In the genomic region with DNA sequence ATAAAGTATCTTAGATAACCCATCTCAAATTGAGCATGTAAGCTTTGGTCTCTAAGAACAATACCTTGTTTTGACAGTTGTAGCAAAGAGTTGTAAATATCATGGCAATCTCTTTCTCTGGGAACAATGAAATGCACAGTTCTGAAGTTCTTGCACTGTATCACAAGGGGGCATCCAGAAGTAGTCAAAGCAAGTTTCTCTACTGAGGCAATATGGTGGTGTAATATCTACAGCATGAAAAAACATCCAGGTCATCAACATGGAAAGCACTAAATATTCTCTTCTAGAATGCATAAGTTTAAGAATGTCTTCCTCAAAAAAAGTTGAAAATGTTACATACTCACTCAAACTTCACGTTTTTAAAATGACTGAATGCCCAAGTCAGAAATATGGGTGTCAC, we compare ENCODE assay signal across 9 cellular contexts. TPM values are rescaled to one million over a fixed set of nuclear protein-coding genes. Genes with fewer than 3 reads are reported as not detected.
A peak's percentile ranks its signal among the peaks of the same experiment; 100 is the strongest.
DNase-seq lines count a peak whose midpoint lies in the region; ATAC-seq and TF ChIP-seq lines count a peak whose summit lies in the region.
"Had no signal": no experiment of that assay in that cellular context is flagged by ENCODE, and none has a peak within 500 bp of the region (broad histone marks: within the 10 kb centered on the region; RNA-seq: fewer than 3 reads in every experiment).

No MANE protein-coding gene starts in this region.

- H3K9me2 ChIP-seq in PC-3 (replicated peaks; ENCODE audit: low read length), result no peaks in the 10 kb centered on the region

- TF ChIP-seq POLR2A in erythroblast (IDR thresholded peaks at IDR 0.05; ENCODE audit: low read length) (no peak), lower leg skin (IDR thresholded peaks at IDR 0.05) (no peak)

- ATAC-seq in PC-3 (no peak), HG03457 (IDR thresholded peaks at IDR 0.05; ENCODE audit: unreplicated experiment) (no peak)

- H2AFZ ChIP-seq in PC-3 (ENCODE audit: low read length), result no peak overlapping the region

- BruUV-seq in PC-3 (replicated peaks; lab: Mats Ljungman, UMichigan), result no TSS peak

- H3K4me2 ChIP-seq in PC-3 (ENCODE audit: low read length), result no peak overlapping the region

- H3K4me3 ChIP-seq in PC-3 (ENCODE audit: low read length) (no peak overlapping the region), lower leg skin (ENCODE audit: low read depth, poor library complexity, severe bottlenecking) (no peak overlapping the region)

- H3F3A ChIP-seq in PC-3 (ENCODE audit: low read length, unreplicated experiment), result no peaks in the 10 kb centered on the region

- no peak overlapping the region for H3K27ac ChIP-seq in PC-3 (ENCODE audit: low read length)

- no peaks in the 10 kb centered on the region for H3K9me3 ChIP-seq in PC-3 (ENCODE audit: low read length)

- H3K9ac ChIP-seq in PC-3 (ENCODE audit: low read length), result no peak overlapping the region

- TF ChIP-seq CTCF in PC-3 (conservative IDR thresholded peaks at IDR 0.05; ENCODE audit: low read depth, low read length) (peak; percentile 33; the same call in 1 of the 2 replicates), lower leg skin (IDR thresholded peaks at IDR 0.05) (no peak)

- H3K4me1 ChIP-seq in PC-3 (ENCODE audit: insufficient read depth, low read length), result no peaks in the 10 kb centered on the region

- H3K27me3 ChIP-seq in PC-3 (ENCODE audit: low read length), result no peaks in the 10 kb centered on the region

- POLR2A ChIA-PET in PC-3 (lab: Charles Lee; ENCODE audit: unreplicated experiment), result no interaction called here

- WGBS in lower leg skin, 2 donors, result 83 to 93% methylated on average over 1 of the region's 1 CpG

- peaks cover 13% of the 10 kb centered on the region for H3K36me3 ChIP-seq in PC-3 (ENCODE audit: low read depth, low read length)

- H3K79me2 ChIP-seq in PC-3 (ENCODE audit: low read length), result no peaks in the 10 kb centered on the region

- intact Hi-C loops in PC-3 (cut with micrococcal nuclease) (no loop called here), lower leg skin (cut with DNase I; ENCODE audit: low total_unique reads) (no loop called here)

- no peaks in the 10 kb centered on the region for H4K20me1 ChIP-seq in PC-3 (ENCODE audit: low read length)

- DNase-seq in A172 (ENCODE audit: low spot score) (peak; percentile 2), EL (peak; percentile 9), PC-3 (peak; percentile 18), erythroblast (lab: John Stamatoyannopoulos, UW) (peak; percentile 29 to 34), inferior parietal cortex (ENCODE audit: extremely low spot score) (no peak), cerebellar cortex (ENCODE audit: low spot score) (no peak), lower leg skin (ENCODE audit: low spot score in 2 of 2) (no peak)
- DNase-seq: KG1 had no signal

- CTCF ChIA-PET in PC-3 (lab: Charles Lee), result no interaction called here

RNA-seq across cellular contexts. Expression of gene MTMR6, which starts 19.6 kb away (rescaled TPM):
- 31.6 and 31.7 TPM in 2 replicates for total RNA-seq in A172 (2014; rRNA removed; shearing (Covaris generic))
- total RNA-seq in PC-3 (2014; rRNA removed), result 10.5 and 11.6 TPM in 2 replicates
- 10 to 100 TPM; 10.6 to 15.9 (median 14.3) TPM for total RNA-seq in lower leg skin

RNA-seq across cellular contexts. Expression of gene NUP58, which starts 33.7 kb away (rescaled TPM):
- total RNA-seq in A172 (2014; rRNA removed; shearing (Covaris generic)), result 94.9 and 102 TPM in 2 replicates
- total RNA-seq in PC-3 (2014; rRNA removed) (46.1 and 63.8 TPM in 2 replicates), lower leg skin (10 to 100 TPM; 39.3 to 56.5 (median 45.7) TPM)

Comparison
In these comparisons a context has a peak if more than half of its experiments do, and no peak if none do; other contexts are left out.
1. DNase-seq: peak in A172 (single experiment), EL (single experiment), PC-3 (single experiment) and erythroblast (2 of 2); none in inferior parietal cortex (single experiment), cerebellar cortex (single experiment) and lower leg skin (0 of 2).